Comparison of ENCODE assay signal across 1 cellular context in genomic region chr11:6845383-6845782, GRCh38.
TF ChIP-seq lines count a peak whose summit lies in the region.

TSS of gene OR10A5 (plus strand) at chr11:6845683. CDS start at chr11:6845683, 0 bp downstream.

TF ChIP-seq in H1, 55 proteins besides CTCF, POLR2A, EP300 and RAD21:
- no peak for TF ChIP-seq KDM5A (IDR thresholded peaks at IDR 0.05; ENCODE audit: low read length)
- no peak for TF ChIP-seq TBP (IDR thresholded peaks at IDR 0.05; ENCODE audit: low read depth, low read length)
- no peak for TF ChIP-seq CREB1 (IDR thresholded peaks at IDR 0.05)
- no peak for TF ChIP-seq TAF7 (optimal IDR thresholded peaks at IDR 0.05; ENCODE audit: borderline replicate concordance, low read depth, low read length)
- no peak for TF ChIP-seq ASH2L (IDR thresholded peaks at IDR 0.05; ENCODE audit: low read length)
- TF ChIP-seq HDAC2 (IDR thresholded peaks at IDR 0.05; ENCODE audit: borderline replicate concordance in 1 of 2, low read depth in 2 of 2, low read length in 2 of 2) = no peak
- TF ChIP-seq E2F6 (IDR thresholded peaks at IDR 0.05) = no peak
- no peak for TF ChIP-seq POU5F1 (IDR thresholded peaks at IDR 0.05; ENCODE audit: low read depth, low read length)
- TF ChIP-seq SIRT6 (IDR thresholded peaks at IDR 0.05; ENCODE audit: low read length) = no peak
- no peak for TF ChIP-seq KDM4A (IDR thresholded peaks at IDR 0.05; ENCODE audit: low read depth, low read length, severe bottlenecking)
- no peak for TF ChIP-seq GABPA (IDR thresholded peaks at IDR 0.05; ENCODE audit: borderline replicate concordance, insufficient read depth, low read length)
- no peak for TF ChIP-seq ATF3 (IDR thresholded peaks at IDR 0.05; ENCODE audit: insufficient read depth, low read depth, low read length)
- no peak for TF ChIP-seq SP1 (IDR thresholded peaks at IDR 0.05; ENCODE audit: low read depth, low read length)
- no peak for TF ChIP-seq CHD7 (IDR thresholded peaks at IDR 0.05; ENCODE audit: insufficient replicate concordance, low read length)
- no peak for TF ChIP-seq TEAD4 (IDR thresholded peaks at IDR 0.05; ENCODE audit: low read depth, low read length)
- TF ChIP-seq YY1 (IDR thresholded peaks at IDR 0.05; ENCODE audit: low read depth, low read length) = no peak
- TF ChIP-seq CHD1 (IDR thresholded peaks at IDR 0.05; ENCODE audit: low read depth, low read length) = no peak
- TF ChIP-seq KDM1A (IDR thresholded peaks at IDR 0.05; ENCODE audit: borderline replicate concordance, low read length) = no peak
- no peak for TF ChIP-seq RBBP5 (IDR thresholded peaks at IDR 0.05; ENCODE audit: borderline replicate concordance, low read depth, low read length)
